Comparison of ENCODE assay signal across 11 cellular contexts in the genomic region with DNA sequence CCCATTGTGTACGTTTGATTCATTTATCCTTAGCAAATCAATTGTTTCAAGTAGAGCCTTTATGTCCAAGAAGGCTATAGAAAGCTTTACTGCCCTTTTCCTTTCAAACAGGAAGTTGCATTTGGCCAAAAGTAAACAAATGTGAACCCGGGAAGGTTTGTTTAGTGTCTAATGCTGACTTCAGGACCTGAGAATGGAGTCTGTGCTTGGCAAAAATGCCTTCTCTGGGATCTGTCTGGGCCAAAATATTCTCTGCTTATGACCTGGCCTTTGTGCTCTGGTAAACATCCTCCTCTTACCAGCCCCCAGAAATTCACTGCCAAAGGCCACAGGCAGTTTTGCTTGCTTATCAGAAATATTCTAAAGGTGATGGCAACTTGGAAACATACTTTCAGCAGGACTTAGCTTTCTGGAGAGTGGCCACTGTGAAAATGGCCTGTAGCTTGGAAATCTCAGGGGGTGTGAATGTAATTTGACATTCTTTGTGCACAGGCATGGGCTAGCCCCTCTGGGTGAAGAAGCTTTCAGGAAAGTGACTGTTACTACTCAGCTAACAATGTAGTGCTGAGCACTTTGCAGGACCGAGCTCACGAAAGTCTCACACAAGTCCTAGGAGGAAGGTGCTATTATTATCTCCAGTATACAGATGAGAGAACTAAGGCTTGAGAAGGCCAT.
A peak's percentile ranks its signal among the peaks of the same experiment; 100 is the strongest.
DNase-seq lines count a peak whose midpoint lies in the region; ATAC-seq and TF ChIP-seq lines count a peak whose summit lies in the region.
"Had no signal": no experiment of that assay in that cellular context is flagged by ENCODE, and none has a peak within 500 bp of the region (broad histone marks: within the 10 kb centered on the region; RNA-seq: fewer than 3 reads in every experiment).

No MANE protein-coding gene starts in this region.

- peaks cover 14% of the 10 kb centered on the region for H3K4me1 Mint-ChIP-seq in endodermal cell

- TF ChIP-seq CTCF in endodermal cell (conservative IDR thresholded peaks at IDR 0.05): no peak

- intact Hi-C loops in sciatic nerve (cut with DNase I): no loop called here

- no peak overlapping the region for H3K9ac ChIP-seq in endodermal cell (ENCODE audit: extremely low read depth, low read length, poor library complexity, severe bottlenecking)

- H3K9me3 Mint-ChIP-seq in endodermal cell: no peaks in the 10 kb centered on the region

- 91 to 94% methylated on average over 4 of the region's 4 CpGs for WGBS in endodermal cell (ENCODE audit: insufficient coverage in 1 of 2, insufficient read length in 1 of 2), 2 experiments

- H3K9me3 ChIP-seq in endodermal cell (ENCODE audit: control insufficient read depth, low read length): no peaks in the 10 kb centered on the region

- no peak overlapping the region for H3K4me3 ChIP-seq in endodermal cell (ENCODE audit: low read length)

- H3K27ac ChIP-seq in endodermal cell (ENCODE audit: low read depth, low read length): no peak overlapping the region

- peak; percentile 62 for ATAC-seq in sciatic nerve
- no peak for ATAC-seq in HG03342 (IDR thresholded peaks at IDR 0.05; ENCODE audit: unreplicated experiment)
- ATAC-seq in GM21529 (IDR thresholded peaks at IDR 0.05; ENCODE audit: unreplicated experiment): no peak

- peak; percentile 80 for DNase-seq in EH (ENCODE audit: low read depth)
- DNase-seq in RPMI8226: peak; percentile 31
- peak; percentile 77 for DNase-seq in fibroblast of peridontal ligament (ENCODE audit: extremely low read depth)
- no peak for DNase-seq in sciatic nerve (ENCODE audit: low spot score)
- DNase-seq in endodermal cell: no peak
- no peak for DNase-seq in OCI-M2 (lab: John Stamatoyannopoulos, UW; ENCODE audit: unreplicated experiment)
- DNase-seq: activated naive CD4-positive, alpha-beta T cell; NCI-H1105 treated with DMSO at 0.1 percent for 48 hours; T-helper 2 cell had no signal

- H3K27me3 Mint-ChIP-seq in endodermal cell (ENCODE audit: insufficient read depth): peaks cover 5% of the 10 kb centered on the region

- H3K27me3 ChIP-seq in endodermal cell (ENCODE audit: control insufficient read depth, insufficient read depth, low read length, poor library complexity, severe bottlenecking): no peaks in the 10 kb centered on the region

- H3K36me3 ChIP-seq in endodermal cell (ENCODE audit: control insufficient read depth, insufficient read depth, low read length): no peaks in the 10 kb centered on the region

- H3K36me3 Mint-ChIP-seq in endodermal cell (ENCODE audit: low read depth): no peaks in the 10 kb centered on the region

- H3K4me3 Mint-ChIP-seq in endodermal cell: no peak overlapping the region

- H3K27ac Mint-ChIP-seq in endodermal cell: no peak overlapping the region

- H3K4me1 ChIP-seq in endodermal cell (ENCODE audit: control insufficient read depth, insufficient read depth, low read length): peaks cover 6% of the 10 kb centered on the region

Comparison
In these comparisons a context has a peak if more than half of its experiments do, and no peak if none do; other contexts are left out.
1. DNase-seq: peak in EH (single experiment), RPMI8226 (single experiment) and fibroblast of peridontal ligament (single experiment); none in sciatic nerve (single experiment), endodermal cell (single experiment) and OCI-M2 (single experiment).